23 cellular contexts compared by ENCODE assay signal in the genomic region with DNA sequence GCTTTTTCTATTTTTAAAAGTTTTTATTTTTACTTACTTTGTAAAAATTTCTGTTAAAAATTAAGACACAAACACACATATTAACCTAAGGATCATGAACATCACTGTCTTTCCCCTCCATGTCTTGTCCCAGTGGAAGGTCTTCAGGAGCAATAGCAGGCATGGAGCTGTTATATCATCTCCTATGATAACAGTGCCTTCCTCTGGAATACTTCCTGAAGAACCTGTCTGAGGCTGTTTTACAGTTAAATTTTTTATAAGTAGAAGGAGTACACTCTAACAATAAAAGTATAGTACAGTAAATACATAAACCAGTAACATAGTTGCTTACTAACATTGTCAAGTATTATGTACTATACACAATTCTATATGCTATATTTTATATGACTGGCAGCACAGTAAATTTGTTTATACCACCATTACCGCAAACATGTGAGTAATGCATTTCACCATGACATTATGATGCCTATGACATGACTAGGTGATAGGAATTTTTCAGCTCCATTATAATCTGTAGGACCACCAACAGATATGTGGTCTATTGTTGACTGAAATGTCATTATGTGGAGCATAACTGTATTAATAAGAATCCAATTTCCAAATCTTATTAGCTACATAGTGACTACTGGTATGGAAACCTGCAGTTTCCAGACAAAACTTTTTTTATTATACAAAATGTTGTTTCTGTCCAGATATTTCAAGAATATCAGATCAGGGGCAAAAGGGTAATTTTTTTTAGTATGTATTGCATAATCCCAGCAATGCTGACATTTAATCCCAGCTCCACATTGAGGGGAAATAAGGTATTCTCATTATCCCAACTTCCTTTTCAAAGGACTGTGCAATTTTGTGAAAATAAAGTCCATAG.
DNase-seq lines count a peak whose midpoint lies in the region; ATAC-seq and TF ChIP-seq lines count a peak whose summit lies in the region.
"Had no signal": no experiment of that assay in that cellular context is flagged by ENCODE, and none has a peak within 500 bp of the region (broad histone marks: within the 10 kb centered on the region; RNA-seq: fewer than 3 reads in every experiment).

No MANE protein-coding gene starts in this region.

- 0% methylated on average over 1 of the region's 1 CpG for WGBS in mammary epithelial cell (ENCODE audit: low coverage, missing lambda C conversion rate)
- 0% methylated on average over 1 of the region's 1 CpG for WGBS in gastroesophageal sphincter (ENCODE audit: low coverage in 1 of 2), 2 donors

- no peak for TF ChIP-seq RAD21 in neural cell (conservative IDR thresholded peaks at IDR 0.05)

- H3K4me1 ChIP-seq in mammary epithelial cell (ENCODE audit: insufficient read depth, low read length) (peaks cover 46% of the 10 kb centered on the region), left ventricle myocardium inferior (no peaks in the 10 kb centered on the region), gastroesophageal sphincter (peaks cover 0 to 17% (median 3%) of the 10 kb centered on the region in 3 donors)
- H3K4me1 ChIP-seq: tibial artery had no signal

- ATAC-seq in gastroesophageal sphincter, result no peak
- ATAC-seq: activated CD4-positive, alpha-beta T cell treated with anti-CD3 and anti-CD28 coated beads for 36 hours; activated naive CD8-positive, alpha-beta T cell treated with anti-CD3 and anti-CD28 coated beads, Interleukin-2, amount 50 U/mL, for 24 hours had no signal

- intact Hi-C loops in mammary epithelial cell (cut with micrococcal nuclease) (loop anchor here (2.0 to 10.0 kb wide), 6 partner anchors 43 to 748 kb away; partner anchors contain the start of genes DNAH7 and SLC39A10), left ventricle myocardium inferior (cut with micrococcal nuclease) (no loop called here)

- H3K36me3 ChIP-seq in mammary epithelial cell (ENCODE audit: insufficient read depth, low read length) (no peaks in the 10 kb centered on the region), neural cell (ENCODE audit: insufficient read depth, low read length) (no peaks in the 10 kb centered on the region), left ventricle myocardium inferior (no peaks in the 10 kb centered on the region), gastroesophageal sphincter (no peaks in the 10 kb centered on the region)
- H3K36me3 ChIP-seq: stomach, tibial artery had no signal

- dilution Hi-C loops in mammary epithelial cell (cut with HindIII; ENCODE audit: low sequenced_read_pairs), result no loop called here

- no peak overlapping the region for H2AFZ ChIP-seq in mammary epithelial cell (ENCODE audit: low read depth, low read length)
- no peak overlapping the region for H2AFZ ChIP-seq in neural cell (ENCODE audit: low read depth, low read length)

- no peak for TF ChIP-seq POLR2A in gastroesophageal sphincter (IDR thresholded peaks at IDR 0.05)

- peaks cover 2% of the 10 kb centered on the region for H3F3A ChIP-seq in neural cell (ENCODE audit: insufficient read depth, low read length, poor library complexity, severe bottlenecking)

- DNase-seq in EH (ENCODE audit: low read depth) (peak; percentile 9), LNCaP clone FGC (ENCODE audit: low read depth) (peak; percentile 75), mammary epithelial cell (no peak), LoVo (ENCODE audit: low spot score) (no peak), left ventricle myocardium inferior (no peak), midbrain (lab: John Stamatoyannopoulos, UW) (no peak)
- DNase-seq: activated CD4-positive, alpha-beta T cell treated with anti-CD3 and anti-CD28 coated beads for 36 hours; activated effector memory CD4-positive, alpha-beta T cell treated with anti-CD3 and anti-CD28 coated beads, Interleukin-2, amount 50 U/mL, for 16 hours; activated naive CD8-positive, alpha-beta T cell treated with anti-CD3 and anti-CD28 coated beads, Interleukin-2, amount 50 U/mL, for 24 hours; CD4-positive, alpha-beta memory T cell; DMS153; effector CD8-positive, alpha-beta T cell; hypothalamus; NCI-H1105 treated with DMSO at 0.1 percent for 48 hours; NCI-H2081 treated with DMSO at 0.1 percent for 48 hours; NCI-H82; SHP77; stimulated activated CD8-positive, alpha-beta memory T cell treated with anti-CD3 and anti-CD28 coated beads, Interleukin-4, amount 100 ng/mL, for 48 hours; stomach; tibial artery had no signal

- H3K4me2 ChIP-seq in mammary epithelial cell (ENCODE audit: insufficient read depth, low read depth, low read length) (peak overlapping the region; percentile 85), neural cell (ENCODE audit: low read length) (no peak overlapping the region)

- H3K9ac ChIP-seq in mammary epithelial cell (ENCODE audit: insufficient read depth, low read length) (no peak overlapping the region), neural cell (ENCODE audit: low read length) (no peak overlapping the region)

- H3K9me3 ChIP-seq in mammary epithelial cell (replicated peaks; ENCODE audit: insufficient read depth, low read length) (no peaks in the 10 kb centered on the region), neural cell (ENCODE audit: low read length) (peaks cover 3% of the 10 kb centered on the region), left ventricle myocardium inferior (replicated peaks) (no peaks in the 10 kb centered on the region), gastroesophageal sphincter (no peaks in the 10 kb centered on the region)
- H3K9me3 ChIP-seq: tibial artery had no signal

- H3K9me2 ChIP-seq in neural cell (ENCODE audit: insufficient read depth, low read length), result no peaks in the 10 kb centered on the region

- H3K4me3 ChIP-seq in LNCaP clone FGC (ENCODE audit: low read depth, low read length) (no peak overlapping the region), mammary epithelial cell (replicated peaks in 1 of 3; ENCODE audit: insufficient read depth in 1 of 3, low read depth in 2 of 3, low read length in 3 of 3) (no peak overlapping the region), neural cell (ENCODE audit: low read length) (no peak overlapping the region), left ventricle myocardium inferior (no peak overlapping the region), gastroesophageal sphincter (no peak overlapping the region)
- H3K4me3 ChIP-seq: GM12878, stomach, tibial artery had no signal

- no peaks in the 10 kb centered on the region for H3K27me3 ChIP-seq in mammary epithelial cell (ENCODE audit: insufficient read depth, low read length)
- H3K27me3 ChIP-seq in neural cell (ENCODE audit: insufficient read depth, low read depth, low read length), result no peaks in the 10 kb centered on the region
- H3K27me3 ChIP-seq in left ventricle myocardium inferior (ENCODE audit: low read depth), result no peaks in the 10 kb centered on the region
- no peaks in the 10 kb centered on the region for H3K27me3 ChIP-seq in gastroesophageal sphincter
- H3K27me3 ChIP-seq: stomach, tibial artery had no signal

- H3K27ac ChIP-seq in mammary epithelial cell (ENCODE audit: insufficient read depth, low read depth, low read length) (peak overlapping the region; percentile 88), neural cell (ENCODE audit: low read length) (no peak overlapping the region), left ventricle myocardium inferior (replicated peaks) (no peak overlapping the region), gastroesophageal sphincter (no peak overlapping the region)
- H3K27ac ChIP-seq: stomach, tibial artery had no signal

- TF ChIP-seq CTCF in LNCaP clone FGC (IDR thresholded peaks at IDR 0.05; ENCODE audit: control insufficient read depth, extremely low read depth, insufficient read depth) (no peak), mammary epithelial cell (conservative IDR thresholded peaks at IDR 0.05 in 1 of 2, IDR thresholded peaks at IDR 0.05 in 1 of 2; ENCODE audit: extremely low read depth in 1 of 2, insufficient read depth in 1 of 2, low read depth in 1 of 2, low read length in 2 of 2) (no peak), neural cell (IDR thresholded peaks at IDR 0.05; ENCODE audit: poor library complexity, severe bottlenecking) (no peak), left ventricle myocardium inferior (IDR thresholded peaks at IDR 0.05; ENCODE audit: borderline replicate concordance) (no peak), gastroesophageal sphincter (IDR thresholded peaks at IDR 0.05) (no peak)

- in situ Hi-C loops in mammary epithelial cell (cut with MboI; ENCODE audit: low sequenced_read_pairs in 2 of 2), result loop anchor here (10.0 to 25.0 kb wide), 5 partner anchors 335 to 782 kb away; partner anchors contain the start of genes DNAH7 (in 1 of the 2) and SLC39A10 (in 1 of the 2)

- TF ChIP-seq EP300 in neural cell (conservative IDR thresholded peaks at IDR 0.05; ENCODE audit: poor library complexity, severe bottlenecking) (peak; percentile 24), gastroesophageal sphincter (IDR thresholded peaks at IDR 0.05) (no peak)

- no peaks in the 10 kb centered on the region for H4K20me1 ChIP-seq in mammary epithelial cell (ENCODE audit: insufficient read depth, low read length)
- no peaks in the 10 kb centered on the region for H4K20me1 ChIP-seq in neural cell (ENCODE audit: insufficient read depth)

- H3K79me2 ChIP-seq in mammary epithelial cell (ENCODE audit: insufficient read depth, low read length), result no peaks in the 10 kb centered on the region
- no peaks in the 10 kb centered on the region for H3K79me2 ChIP-seq in neural cell (replicated peaks; ENCODE audit: insufficient read depth, low read length)

- TSS peak; percentile 48 for BruUV-seq in mammary epithelial cell (replicated peaks; lab: Mats Ljungman, UMichigan)

- CTCF ChIA-PET in mammary epithelial cell (lab: Charles Lee; ENCODE audit: low non-redundant PET), result interaction anchor here (0.6 to 1.0 kb wide), 2 partner anchors 198 to 340 kb away, joined by 3 to 4 read pairs; no protein-coding TSS in a partner anchor

TF ChIP-seq in neural cell, 6 proteins besides CTCF, POLR2A, EP300 and RAD21 (continues in another document):
- TF ChIP-seq POLR2AphosphoS5 (IDR thresholded peaks at IDR 0.05) (no peak), SMC3 (conservative IDR thresholded peaks at IDR 0.05; ENCODE audit: poor library complexity) (no peak)

Comparison
In these comparisons a context has a peak if more than half of its experiments do, and no peak if none do; other contexts are left out.
1. DNase-seq: peak in EH (single experiment) and LNCaP clone FGC (single experiment); none in mammary epithelial cell (single experiment), LoVo (single experiment), left ventricle myocardium inferior (single experiment) and midbrain (single experiment).